8 cellular contexts compared by ENCODE assay signal in genomic region chr14:74611672-74612345, GRCh38. TPM values are rescaled to one million over a fixed set of nuclear protein-coding genes. Genes with fewer than 3 reads are reported as not detected.
DNase-seq lines count a peak whose midpoint lies in the region; ATAC-seq and TF ChIP-seq lines count a peak whose summit lies in the region.

TSS of gene LTBP2 (minus strand) at chr14:74612237. CDS start at chr14:74611944, 293 bp downstream.

- H3K9me3 Mint-ChIP-seq in effector memory CD8-positive, alpha-beta T cell = no peaks in the 10 kb centered on the region

- ATAC-seq in GM21367 (IDR thresholded peaks at IDR 0.05; ENCODE audit: unreplicated experiment) = peak; percentile 5
- peak; percentile 23 for ATAC-seq in effector memory CD8-positive, alpha-beta T cell (replicated peaks)
- no peak for ATAC-seq in GM21381 (IDR thresholded peaks at IDR 0.05; ENCODE audit: unreplicated experiment)

- no peak for TF ChIP-seq POLR2A in vagina (IDR thresholded peaks at IDR 0.05)

- H3K27ac ChIP-seq in SK-N-MC = no peak within 1 kb of the TSS
- peak within 1 kb of the TSS; percentile 72 for H3K27ac ChIP-seq in vagina

- peaks cover 47% of the 10 kb centered on the region for H3K4me1 ChIP-seq in mononuclear cell (ENCODE audit: insufficient read depth, low read length)
- H3K4me1 ChIP-seq in vagina = peaks cover 63% of the 10 kb centered on the region

- H3K9me3 ChIP-seq in SK-N-MC (ENCODE audit: low read depth, low read length) = no peaks in the 10 kb centered on the region
- no peaks in the 10 kb centered on the region for H3K9me3 ChIP-seq in mononuclear cell (ENCODE audit: low read depth, low read length)
- no peaks in the 10 kb centered on the region for H3K9me3 ChIP-seq in vagina

- no peaks in the 10 kb centered on the region for H3K36me3 ChIP-seq in SK-N-MC (ENCODE audit: insufficient read depth, low read length)
- H3K36me3 ChIP-seq in vagina = no peaks in the 10 kb centered on the region

- H3K36me3 Mint-ChIP-seq in effector memory CD8-positive, alpha-beta T cell (ENCODE audit: insufficient read depth) = peaks cover 5% of the 10 kb centered on the region

- peak within 1 kb of the TSS in 1 of 2 donors; percentile 44 for H3K27ac Mint-ChIP-seq in effector memory CD8-positive, alpha-beta T cell

- no peaks in the 10 kb centered on the region for H3K27me3 Mint-ChIP-seq in effector memory CD8-positive, alpha-beta T cell

- DNase-seq in SK-N-MC (ENCODE audit: low read depth, low spot score) (no peak), vagina (ENCODE audit: extremely low spot score in 2 of 2) (no peak), NOMO-1 (lab: John Stamatoyannopoulos, UW; ENCODE audit: unreplicated experiment in 2 of 2) (no peak), SW 1271 (lab: John Stamatoyannopoulos, UW) (no peak)
- DNase-seq in effector memory CD8-positive, alpha-beta T cell = no peak

- peak within 1 kb of the TSS; percentile 62 for H3K9ac ChIP-seq in SK-N-MC (ENCODE audit: insufficient read length)

- intact Hi-C loops in vagina (cut with DNase I) = loop anchor here (2.0 to 5.0 kb wide), 2 partner anchors 100 to 111 kb away; partner anchors contain the start of genes AREL1 and FCF1

- no peak for TF ChIP-seq CTCF in vagina (IDR thresholded peaks at IDR 0.05)

- peak within 1 kb of the TSS; percentile 88 for H3K4me3 ChIP-seq in SK-N-MC
- H3K4me3 ChIP-seq in mononuclear cell (ENCODE audit: low read length) = peak within 1 kb of the TSS; percentile 51
- H3K4me3 ChIP-seq in vagina = peak within 1 kb of the TSS; percentile 62 to 71

- peaks cover 41 to 44% of the 10 kb centered on the region in 2 donors for H3K4me1 Mint-ChIP-seq in effector memory CD8-positive, alpha-beta T cell (ENCODE audit: low read depth in 2 of 2)

- H3K4me3 Mint-ChIP-seq in effector memory CD8-positive, alpha-beta T cell = peak within 1 kb of the TSS; percentile 78

- H3K27me3 ChIP-seq in mononuclear cell (ENCODE audit: insufficient read depth, low read length) (peaks cover 14% of the 10 kb centered on the region), vagina (no peaks in the 10 kb centered on the region)

RNA-seq across cellular contexts. Expression of gene LTBP2, which starts in this region (rescaled TPM):
- total RNA-seq in mononuclear cell = 0.42 TPM
- 52.5 TPM for total RNA-seq in vagina

Comparison
In these comparisons a context has a peak if more than half of its experiments do, and no peak if none do; other contexts are left out.
1. RNA of gene LTBP2 (total RNA-seq): 52.5 TPM in vagina (single experiment); 0.42 TPM in mononuclear cell (single experiment); every median in the first group is over 10 times any median in the second.
2. Peak in every context shown above with its lines, with median percentiles within 50 percentile points of each other: H3K4me3 ChIP-seq.